In genomic region chr11:119520966-119521365, GRCh38 we compare ENCODE assay signal across 16 cellular contexts.
"Had no signal": no experiment of that assay in that cellular context is flagged by ENCODE, and none has a peak within 500 bp of the region (broad histone marks: within the 10 kb centered on the region; RNA-seq: fewer than 3 reads in every experiment).

No MANE protein-coding gene starts in this region.

- H3K4me1 ChIP-seq: neural progenitor cell, pancreas, testis, uterus had no signal

- H3K27ac Mint-ChIP-seq: activated CD4-positive, alpha-beta memory T cell treated with anti-CD3 and anti-CD28 coated beads for 36 hours; activated naive CD8-positive, alpha-beta T cell; endodermal cell; neural progenitor cell; stimulated activated naive CD8-positive, alpha-beta T cell treated with anti-CD3 and anti-CD28 coated beads, Interleukin-15, Interleukin-2, amounts not matched to agents 100 ng/mL and 50 ng/mL, for 24 hours had no signal

- H3K36me3 ChIP-seq: neural progenitor cell, pancreas, uterus had no signal

- DNase-seq: activated CD4-positive, alpha-beta memory T cell treated with anti-CD3 and anti-CD28 coated beads for 36 hours; activated gamma-delta T cell; activated T-cell treated with anti-CD3 and anti-CD28 coated beads, Interleukin-2, amount 50 U/mL, for 48 hours; amygdala; cerebellar nuclear complex; erythroblast; pancreas; retina; stimulated activated CD4-positive, alpha-beta T cell treated with anti-CD3 and anti-CD28 coated beads, Interleukin-4, amount 100 ng/mL, for 1 hour; stimulated activated CD8-positive, alpha-beta memory T cell treated with anti-CD3 and anti-CD28 coated beads, Interleukin-4, amount 100 ng/mL, for 48 hours; testis; uterus had no signal

- H3K27me3 ChIP-seq: neural progenitor cell, pancreas, testis, uterus had no signal

- H3K4me3 ChIP-seq: neural progenitor cell, pancreas, testis, uterus had no signal

- H3K9ac ChIP-seq: neural progenitor cell had no signal

- H3K27ac ChIP-seq: neural progenitor cell, pancreas, testis, uterus had no signal

- H3K9me3 ChIP-seq: pancreas, testis, uterus had no signal

- H3K9me3 Mint-ChIP-seq: activated CD4-positive, alpha-beta memory T cell treated with anti-CD3 and anti-CD28 coated beads for 36 hours; endodermal cell; stimulated activated naive CD8-positive, alpha-beta T cell treated with anti-CD3 and anti-CD28 coated beads, Interleukin-15, Interleukin-2, amounts not matched to agents 100 ng/mL and 50 ng/mL, for 24 hours had no signal

- H3K36me3 Mint-ChIP-seq: activated CD4-positive, alpha-beta memory T cell treated with anti-CD3 and anti-CD28 coated beads for 36 hours; activated naive CD8-positive, alpha-beta T cell; neural progenitor cell had no signal

- H3K4me3 Mint-ChIP-seq: activated CD4-positive, alpha-beta memory T cell treated with anti-CD3 and anti-CD28 coated beads for 36 hours; activated naive CD8-positive, alpha-beta T cell; endodermal cell; neural progenitor cell; stimulated activated naive CD8-positive, alpha-beta T cell treated with anti-CD3 and anti-CD28 coated beads, Interleukin-15, Interleukin-2, amounts not matched to agents 100 ng/mL and 50 ng/mL, for 24 hours had no signal

- H2AFZ ChIP-seq: neural progenitor cell had no signal

- H3K4me2 ChIP-seq: neural progenitor cell had no signal
